8 cellular contexts compared by ENCODE assay signal in genomic region chr5:50969207-50970145, GRCh38.
DNase-seq lines count a peak whose midpoint lies in the region; ATAC-seq and TF ChIP-seq lines count a peak whose summit lies in the region.

No MANE protein-coding gene starts in this region.

- H3K4me1 ChIP-seq in gastroesophageal sphincter (peaks cover 0 to 42% (median 12%) of the 10 kb centered on the region in 3 donors), OCI-LY7 (ENCODE audit: insufficient read depth, low read length, poor library complexity, severe bottlenecking) (no peaks in the 10 kb centered on the region)

- DNase-seq in Calu3 (no peak), NCI-H2227 treated with DMSO at 0.1 percent for 48 hours (lab: John Stamatoyannopoulos, UW) (peak; percentile 51), posterior vena cava (ENCODE audit: low spot score) (peak; percentile 83), OCI-LY7 (ENCODE audit: low spot score) (no peak), SHP77 treated with DMSO at 0.1 percent for 48 hours (lab: John Stamatoyannopoulos, UW) (no peak), AG08396 (ENCODE audit: low spot score) (no peak)

- H3K27me3 ChIP-seq in gastroesophageal sphincter, result peaks cover 73% of the 10 kb centered on the region

- TF ChIP-seq CTCF in Calu3 (IDR thresholded peaks at IDR 0.05; ENCODE audit: unreplicated experiment) (no peak), gastroesophageal sphincter (IDR thresholded peaks at IDR 0.05) (no peak), OCI-LY7 (conservative IDR thresholded peaks at IDR 0.05; ENCODE audit: low read length) (no peak)

- H3K4me1 Mint-ChIP-seq in Calu3 (ENCODE audit: low read depth, unreplicated experiment), result peaks cover 14% of the 10 kb centered on the region

- WGBS in gastroesophageal sphincter (ENCODE audit: low coverage in 1 of 2), 2 donors, result 0 to 6% methylated on average over 8 to 26 of the region's 64 CpGs

- no peaks in the 10 kb centered on the region for H3K9me2 ChIP-seq in OCI-LY7 (ENCODE audit: insufficient read depth, low read length)

- no peaks in the 10 kb centered on the region for H4K20me1 ChIP-seq in OCI-LY7 (ENCODE audit: insufficient read depth, low read length)

- peak overlapping the region; percentile 24 to 54 for H3K4me3 ChIP-seq in gastroesophageal sphincter
- H3K4me3 ChIP-seq in OCI-LY7 (ENCODE audit: low read depth, low read length, poor library complexity, severe bottlenecking), result no peak overlapping the region

- ATAC-seq in gastroesophageal sphincter, result peak; percentile 49
- no peak for ATAC-seq in GM21786 (IDR thresholded peaks at IDR 0.05; ENCODE audit: unreplicated experiment)

- H3K27ac ChIP-seq in gastroesophageal sphincter (peak overlapping the region in 2 of 4 donors; percentile 37 to 75), OCI-LY7 (ENCODE audit: low read depth, low read length, poor library complexity, severe bottlenecking) (no peak overlapping the region)

- peaks cover 6% of the 10 kb centered on the region for H3K36me3 Mint-ChIP-seq in Calu3 (ENCODE audit: insufficient read depth, unreplicated experiment)

- H3K79me2 ChIP-seq in OCI-LY7 (ENCODE audit: insufficient read depth, low read depth, low read length), result no peaks in the 10 kb centered on the region

- TF ChIP-seq POLR2A in gastroesophageal sphincter (IDR thresholded peaks at IDR 0.05), result no peak

- BruUV-seq in Calu3 (replicated peaks; lab: Mats Ljungman, UMichigan), result no TSS peak
- no TSS peak for BruUV-seq in OCI-LY7 (replicated peaks; lab: Mats Ljungman, UMichigan)

- intact Hi-C loops in Calu3 (cut with micrococcal nuclease; ENCODE audit: unreplicated experiment) (loop anchor here (10.0 kb wide), 1 partner anchor 415 kb away; the partner anchor contains the start of gene ISL1), posterior vena cava (cut with DNase I) (loop anchor here in 1 of 2 donors (10.0 kb wide), 1 partner anchor 1685 kb away; no protein-coding TSS in a partner anchor), OCI-LY7 (cut with micrococcal nuclease; ENCODE audit: unreplicated experiment) (loop anchor here (10.0 kb wide), 1 partner anchor 405 kb away; no protein-coding TSS in a partner anchor)

- no peaks in the 10 kb centered on the region for H3K9me3 Mint-ChIP-seq in Calu3 (ENCODE audit: low read depth, unreplicated experiment)

- H3K27ac Mint-ChIP-seq in Calu3 (ENCODE audit: unreplicated experiment), result no peak overlapping the region

- H3K27me3 Mint-ChIP-seq in Calu3 (ENCODE audit: unreplicated experiment), result no peaks in the 10 kb centered on the region

- no peak for TF ChIP-seq EP300 in gastroesophageal sphincter (IDR thresholded peaks at IDR 0.05)

- H3K4me3 Mint-ChIP-seq in Calu3 (ENCODE audit: low read depth, unreplicated experiment), result peak overlapping the region; percentile 88

- CTCF ChIA-PET in Calu3 (lab: Charles Lee), result no interaction called here
- CTCF ChIA-PET in OCI-LY7 (lab: Charles Lee; ENCODE audit: unreplicated experiment), result no interaction called here

- no peak overlapping the region for H3K4me2 ChIP-seq in OCI-LY7 (ENCODE audit: low read length)

- POLR2A ChIA-PET in OCI-LY7 (lab: Charles Lee), result interaction anchor here (0.6 to 0.7 kb wide), 2 partner anchors 65 to 462 kb away, joined by 3 to 5 read pairs; no protein-coding TSS in a partner anchor

- H2AFZ ChIP-seq in OCI-LY7 (ENCODE audit: low read length), result no peak overlapping the region

- H3K36me3 ChIP-seq in gastroesophageal sphincter (no peaks in the 10 kb centered on the region), OCI-LY7 (ENCODE audit: insufficient read depth, low read length) (no peaks in the 10 kb centered on the region)

- H3K9me3 ChIP-seq in gastroesophageal sphincter, result no peaks in the 10 kb centered on the region
- H3K9me3 ChIP-seq in OCI-LY7 (ENCODE audit: low read length), result no peaks in the 10 kb centered on the region

Comparison
In these comparisons a context has a peak if more than half of its experiments do, and no peak if none do; other contexts are left out.
1. DNase-seq: peak in NCI-H2227 treated with DMSO at 0.1 percent for 48 hours (single experiment) and posterior vena cava (single experiment); none in Calu3 (single experiment), OCI-LY7 (single experiment), SHP77 treated with DMSO at 0.1 percent for 48 hours (single experiment) and AG08396 (single experiment).